In genomic region chr11:35288817-35289541, GRCh38 we compare ENCODE assay signal across 12 cellular contexts.
DNase-seq lines count a peak whose midpoint lies in the region; ATAC-seq, FAIRE-seq and TF ChIP-seq lines count a peak whose summit lies in the region.
"Had no signal": no experiment of that assay in that cellular context is flagged by ENCODE, and none has a peak within 500 bp of the region (broad histone marks: within the 10 kb centered on the region; RNA-seq: fewer than 3 reads in every experiment).

No MANE protein-coding gene starts in this region.

- H3K9me1 ChIP-seq in keratinocyte (ENCODE audit: control insufficient read depth, extremely low read depth, insufficient read depth, low read length), result no peaks in the 10 kb centered on the region

- no peak overlapping the region for H3K9ac ChIP-seq in keratinocyte (ENCODE audit: control insufficient read depth, extremely low read depth, insufficient read depth, low read length)

- H3K36me3 ChIP-seq in adrenal gland (replicated peaks in 1 of 2), result no peaks in the 10 kb centered on the region
- H3K36me3 ChIP-seq in keratinocyte (ENCODE audit: control insufficient read depth in 2 of 2, extremely low read depth in 1 of 2, insufficient read depth in 2 of 2, low read length in 2 of 2), result no peaks in the 10 kb centered on the region
- H3K36me3 ChIP-seq: lower lobe of right lung had no signal

- no peaks in the 10 kb centered on the region for H4K20me1 ChIP-seq in keratinocyte (ENCODE audit: control insufficient read depth, extremely low read depth, insufficient read depth, low read length)

- H3K4me1 ChIP-seq in adrenal gland (replicated peaks in 1 of 2), result peaks cover 13 to 14% of the 10 kb centered on the region in 2 donors
- peaks cover 13% of the 10 kb centered on the region for H3K4me1 ChIP-seq in keratinocyte (ENCODE audit: control insufficient read depth, extremely low read depth, insufficient read depth, low read length)

- H3K27ac ChIP-seq in adrenal gland (peak overlapping the region; percentile 14 to 69 (median 54)), keratinocyte (ENCODE audit: control insufficient read depth, insufficient read depth, low read length) (no peak overlapping the region)
- H3K27ac ChIP-seq: lower lobe of right lung had no signal

- TF ChIP-seq POLR2A in adrenal gland (IDR thresholded peaks at IDR 0.05), result no peak

- H3K27me3 ChIP-seq in adrenal gland (no peaks in the 10 kb centered on the region), keratinocyte (ENCODE audit: control insufficient read depth, extremely low read depth, insufficient read depth, low read length) (no peaks in the 10 kb centered on the region)

- no peak overlapping the region for H3K4me2 ChIP-seq in keratinocyte (ENCODE audit: control insufficient read depth, extremely low read depth, insufficient read depth, low read depth, low read length)

- H3K9me3 ChIP-seq in adrenal gland (replicated peaks in 1 of 3) (no peaks in the 10 kb centered on the region), keratinocyte (ENCODE audit: control insufficient read depth, low read depth, low read length) (no peaks in the 10 kb centered on the region)
- H3K9me3 ChIP-seq: lower lobe of right lung had no signal

- FAIRE-seq in keratinocyte (lab: Jason Lieb, UNC), result peak; percentile 44
- FAIRE-seq: endometrium had no signal

- DNase-seq in AG08395 (ENCODE audit: low spot score) (peak; percentile 83), HFF-Myc (ENCODE audit: extremely low read depth, low read depth) (peak; percentile 71), adrenal gland (peak in 1 of 7 donors; percentile 38), keratinocyte (ENCODE audit: low read depth, low spot score) (no peak), SW480 (ENCODE audit: low spot score) (no peak), NCI-H748 treated with DMSO at 0.1 percent for 48 hours (lab: John Stamatoyannopoulos, UW) (no peak)
- DNase-seq: activated T-cell treated with anti-CD3 and anti-CD28 coated beads, Interleukin-2, amount 50 U/mL, for 72 hours; lower lobe of right lung; retina had no signal

- no peak overlapping the region for H2AFZ ChIP-seq in keratinocyte (ENCODE audit: control insufficient read depth, low read length)

- WGBS in adrenal gland, 4 donors, result 37 to 45% (median 41%) methylated on average over 5 of the region's 5 CpGs

- dilution Hi-C loops in keratinocyte (cut with MboI; ENCODE audit: extremely low pct_ligation_motif_present, low sequenced_read_pairs), result no loop called here

- H3K79me2 ChIP-seq in keratinocyte (ENCODE audit: control insufficient read depth, insufficient read depth, low read length), result no peaks in the 10 kb centered on the region

- ATAC-seq in GM21367 (IDR thresholded peaks at IDR 0.05; ENCODE audit: unreplicated experiment) (no peak), GM19395 (IDR thresholded peaks at IDR 0.05; ENCODE audit: unreplicated experiment) (no peak)
- ATAC-seq: lower lobe of right lung had no signal

- TF ChIP-seq CTCF in HFF-Myc (IDR thresholded peaks at IDR 0.05; ENCODE audit: low read depth, low read length, missing control alignments) (no peak), adrenal gland (IDR thresholded peaks at IDR 0.05) (no peak), keratinocyte (optimal IDR thresholded peaks at IDR 0.05 in 1 of 3, IDR thresholded peaks at IDR 0.05 in 1 of 3, conservative IDR thresholded peaks at IDR 0.05 in 1 of 3; ENCODE audit: extremely low read depth in 1 of 3, insufficient read depth in 2 of 3, low read length in 3 of 3) (no peak)

- intact Hi-C loops in adrenal gland (cut with DNase I), result no loop called here

- H3K4me3 ChIP-seq in HFF-Myc (replicated peaks; ENCODE audit: low read depth, low read length) (no peak overlapping the region), adrenal gland (no peak overlapping the region), keratinocyte (ENCODE audit: control insufficient read depth in 2 of 3, extremely low read depth in 1 of 3, insufficient read depth in 2 of 3, low read depth in 1 of 3, low read length in 3 of 3) (no peak overlapping the region)
- H3K4me3 ChIP-seq: lower lobe of right lung had no signal

Comparison
In these comparisons a context has a peak if more than half of its experiments do, and no peak if none do; other contexts are left out.
1. DNase-seq: peak in AG08395 (single experiment) and HFF-Myc (single experiment); none in keratinocyte (single experiment), SW480 (single experiment) and NCI-H748 treated with DMSO at 0.1 percent for 48 hours (single experiment).